Comparison of ENCODE assay signal across 1 cellular context in the genomic region with DNA sequence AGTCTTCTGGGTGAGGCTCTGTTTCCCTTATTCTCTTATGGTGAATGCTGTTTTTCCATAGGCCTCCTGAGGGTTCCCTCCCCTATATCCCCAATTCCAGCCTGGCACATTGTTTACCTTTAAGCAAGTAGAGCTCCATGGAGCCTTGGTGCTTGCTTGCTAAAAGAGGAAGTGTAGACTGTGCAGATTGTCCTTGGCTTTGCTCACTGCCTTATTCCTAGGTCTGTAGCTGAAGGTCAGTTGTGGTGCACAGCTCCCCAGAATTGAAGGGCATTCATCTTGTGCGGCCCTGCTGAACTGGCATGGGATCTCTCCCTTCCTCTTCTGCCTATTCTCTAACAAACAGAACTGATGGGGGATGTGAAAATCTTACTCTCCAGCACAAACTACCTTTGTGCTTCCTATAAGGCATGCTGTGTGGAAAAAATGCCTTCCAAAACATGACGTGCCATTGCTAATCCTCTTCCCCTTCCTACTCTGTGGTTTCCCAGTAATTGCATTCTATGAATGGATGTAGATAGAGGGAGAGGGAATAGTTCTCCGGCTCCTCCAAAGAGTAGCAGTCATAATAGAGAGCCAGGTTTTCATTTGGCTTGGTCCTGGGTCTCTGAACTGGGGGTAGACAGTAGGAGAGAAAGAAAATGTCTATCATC.
TF ChIP-seq lines count a peak whose summit lies in the region.

No MANE protein-coding gene starts in this region.

TF ChIP-seq in K562, 482 proteins besides CTCF, POLR2A, EP300 and RAD21 (continued from another document):
- TF ChIP-seq, protein P1, sequence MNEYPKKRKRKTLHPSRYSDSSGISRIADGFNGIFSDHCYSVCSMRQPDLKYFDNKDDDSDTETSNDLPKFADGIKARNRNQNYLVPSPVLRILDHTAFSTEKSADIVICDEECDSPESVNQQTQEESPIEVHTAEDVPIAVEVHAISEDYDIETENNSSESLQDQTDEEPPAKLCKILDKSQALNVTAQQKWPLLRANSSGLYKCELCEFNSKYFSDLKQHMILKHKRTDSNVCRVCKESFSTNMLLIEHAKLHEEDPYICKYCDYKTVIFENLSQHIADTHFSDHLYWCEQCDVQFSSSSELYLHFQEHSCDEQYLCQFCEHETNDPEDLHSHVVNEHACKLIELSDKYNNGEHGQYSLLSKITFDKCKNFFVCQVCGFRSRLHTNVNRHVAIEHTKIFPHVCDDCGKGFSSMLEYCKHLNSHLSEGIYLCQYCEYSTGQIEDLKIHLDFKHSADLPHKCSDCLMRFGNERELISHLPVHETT (CRISPR knock-in tag; conservative IDR thresholded peaks at IDR 0.05 in 1 of 2, IDR thresholded peaks at IDR 0.05 in 1 of 2) = no peak
- TF ChIP-seq SPI1 (IDR thresholded peaks at IDR 0.05; ENCODE audit: borderline replicate concordance, low read depth, low read length) = peak; percentile 96
- no peak for TF ChIP-seq MYNN (IDR thresholded peaks at IDR 0.05)
- TF ChIP-seq MYNN (CRISPR knock-in tag; IDR thresholded peaks at IDR 0.05) = no peak
- no peak for TF ChIP-seq SMAD3 (CRISPR knock-in tag; conservative IDR thresholded peaks at IDR 0.05)
TF ChIP-seq in K562: peak in this region for 1.
